19 cellular contexts compared by ENCODE assay signal in the genomic region with DNA sequence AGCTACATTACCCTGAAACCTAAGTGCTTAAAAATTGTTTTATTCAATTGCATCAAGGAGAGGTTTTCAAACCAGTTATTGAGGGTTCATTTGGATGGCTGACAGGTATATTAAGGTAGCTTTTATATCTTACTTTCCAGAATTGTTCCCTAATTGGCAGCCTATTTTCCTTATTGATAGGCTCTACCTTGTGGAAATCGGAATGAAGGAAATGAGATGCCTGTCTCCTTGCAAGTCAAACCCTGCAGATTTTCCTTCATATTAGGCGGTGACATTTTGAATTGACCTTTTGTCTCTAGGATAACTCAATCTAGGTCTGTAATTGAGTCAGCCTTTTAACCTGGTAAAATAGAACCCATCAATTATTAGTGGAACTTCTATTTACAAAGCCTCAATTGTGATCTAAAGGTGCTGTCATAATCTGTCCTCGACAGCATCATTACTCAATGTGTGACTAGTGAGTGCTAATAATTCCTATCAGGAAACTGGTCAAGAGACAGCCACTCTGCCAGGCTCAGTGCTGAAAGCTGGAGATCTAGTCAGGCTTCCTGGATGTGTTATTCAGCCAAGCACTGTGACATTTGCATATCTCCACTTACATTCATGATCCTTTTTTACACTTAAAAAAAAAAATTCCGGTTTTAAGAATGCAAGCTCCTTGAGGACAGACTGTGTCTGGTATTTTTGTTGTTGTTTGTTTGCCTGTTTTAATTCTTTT. TPM values are rescaled to one million over a fixed set of nuclear protein-coding genes. Genes with fewer than 3 reads are reported as not detected.
DNase-seq lines count a peak whose midpoint lies in the region; FAIRE-seq and TF ChIP-seq lines count a peak whose summit lies in the region.
"Had no signal": no experiment of that assay in that cellular context is flagged by ENCODE, and none has a peak within 500 bp of the region (broad histone marks: within the 10 kb centered on the region; RNA-seq: fewer than 3 reads in every experiment).

No MANE protein-coding gene starts in this region.

- H3K27ac ChIP-seq in kidney (ENCODE audit: low read depth in 2 of 2, low read length in 2 of 2), result no peak overlapping the region
- H3K27ac ChIP-seq: 22Rv1, A549, C4-2B, HL-60 had no signal

- peak in 2 of 3 experiments; percentile 24 to 73 for DNase-seq in NCI-H1417 (lab: John Stamatoyannopoulos, UW)
- DNase-seq in NCI-H1417 treated with DMSO at 0.1 percent for 48 hours (lab: John Stamatoyannopoulos, UW), result no peak
- DNase-seq in NCI-H526 (lab: John Stamatoyannopoulos, UW), result peak; percentile 9 to 51
- peak; percentile 5 for DNase-seq in epithelial cell of esophagus (ENCODE audit: low read depth)
- no peak for DNase-seq in HEK293T (ENCODE audit: extremely low spot score)
- no peak for DNase-seq in kidney
- DNase-seq in activated T-helper 2 cell treated with anti-CD3 and anti-CD28 coated beads, Interferon-gamma antibody, Interleukin-2, Interleukin-4, amounts not matched to agents 10 μg/mL and 5 μg/mL and 100 μg/mL, durations not matched to agents 14 hours and 24 hours and 36 hours (ENCODE audit: low spot score), result no peak
- DNase-seq: AML-193; CD4-positive, alpha-beta memory T cell; DMS79 treated with DMSO at 0.1 percent for 48 hours had no signal

- intact Hi-C loops in kidney (cut with DNase I), result no loop called here
- intact Hi-C loops in activated T-helper 2 cell treated with anti-CD3 and anti-CD28 coated beads, Interferon-gamma antibody, Interleukin-2, Interleukin-4, amounts not matched to agents 10 μg/mL and 5 μg/mL and 100 μg/mL, durations not matched to agents 14 hours and 24 hours and 36 hours (cut with micrococcal nuclease), result no loop called here

- no peaks in the 10 kb centered on the region for H3K4me1 Mint-ChIP-seq in activated T-helper 2 cell treated with anti-CD3 and anti-CD28 coated beads, Interferon-gamma antibody, Interleukin-2, Interleukin-4, amounts not matched to agents 10 μg/mL and 5 μg/mL and 100 μg/mL, durations not matched to agents 14 hours and 24 hours and 36 hours (ENCODE audit: low read depth)
- H3K4me1 Mint-ChIP-seq: CD4-positive, alpha-beta memory T cell had no signal

- POLR2A ChIA-PET in HEK293T (lab: Yijun Ruan, JAX), result no interaction called here

- no peaks in the 10 kb centered on the region for H3K4me1 ChIP-seq in kidney (ENCODE audit: control insufficient read depth in 1 of 2, insufficient read depth in 1 of 2, low read depth in 1 of 2, low read length in 2 of 2)
- H3K4me1 ChIP-seq: A549, HAP-1 had no signal

- H3K4me3 Mint-ChIP-seq in activated T-helper 2 cell treated with anti-CD3 and anti-CD28 coated beads, Interferon-gamma antibody, Interleukin-2, Interleukin-4, amounts not matched to agents 10 μg/mL and 5 μg/mL and 100 μg/mL, durations not matched to agents 14 hours and 24 hours and 36 hours (ENCODE audit: low read depth), result no peak overlapping the region
- H3K4me3 Mint-ChIP-seq: CD4-positive, alpha-beta memory T cell had no signal

- no peak overlapping the region for H3K27ac Mint-ChIP-seq in activated T-helper 2 cell treated with anti-CD3 and anti-CD28 coated beads, Interferon-gamma antibody, Interleukin-2, Interleukin-4, amounts not matched to agents 10 μg/mL and 5 μg/mL and 100 μg/mL, durations not matched to agents 14 hours and 24 hours and 36 hours
- H3K27ac Mint-ChIP-seq: CD4-positive, alpha-beta memory T cell had no signal

- no peaks in the 10 kb centered on the region for H3K36me3 ChIP-seq in kidney (ENCODE audit: control insufficient read depth in 1 of 2, insufficient read depth in 2 of 2, low read length in 2 of 2)
- H3K36me3 ChIP-seq: HAP-1 had no signal

- H3K9me3 ChIP-seq in kidney (ENCODE audit: control insufficient read depth in 1 of 2, low read length in 2 of 2), result no peaks in the 10 kb centered on the region
- H3K9me3 ChIP-seq: A549, HAP-1 had no signal

- CTCF ChIA-PET in HEK293T (lab: Yijun Ruan, JAX), result no interaction called here

- H3K9me3 Mint-ChIP-seq in activated T-helper 2 cell treated with anti-CD3 and anti-CD28 coated beads, Interferon-gamma antibody, Interleukin-2, Interleukin-4, amounts not matched to agents 10 μg/mL and 5 μg/mL and 100 μg/mL, durations not matched to agents 14 hours and 24 hours and 36 hours, result no peaks in the 10 kb centered on the region

- H3K27me3 Mint-ChIP-seq in activated T-helper 2 cell treated with anti-CD3 and anti-CD28 coated beads, Interferon-gamma antibody, Interleukin-2, Interleukin-4, amounts not matched to agents 10 μg/mL and 5 μg/mL and 100 μg/mL, durations not matched to agents 14 hours and 24 hours and 36 hours (ENCODE audit: low read depth), result no peaks in the 10 kb centered on the region

- no peaks in the 10 kb centered on the region for H3K36me3 Mint-ChIP-seq in activated T-helper 2 cell treated with anti-CD3 and anti-CD28 coated beads, Interferon-gamma antibody, Interleukin-2, Interleukin-4, amounts not matched to agents 10 μg/mL and 5 μg/mL and 100 μg/mL, durations not matched to agents 14 hours and 24 hours and 36 hours (ENCODE audit: low read depth)
- H3K36me3 Mint-ChIP-seq: CD4-positive, alpha-beta memory T cell had no signal

- no peak overlapping the region for H3K9ac ChIP-seq in kidney (ENCODE audit: low read length in 2 of 2)

- TF ChIP-seq CTCF in epithelial cell of esophagus (IDR thresholded peaks at IDR 0.05; ENCODE audit: insufficient read depth, low read depth, low read length, missing control alignments), result no peak
- no peak for TF ChIP-seq CTCF in kidney (IDR thresholded peaks at IDR 0.05; ENCODE audit: borderline replicate concordance, extremely low read depth, insufficient read depth)

- H3K4me3 ChIP-seq in epithelial cell of esophagus (ENCODE audit: low read length) (no peak overlapping the region), kidney (ENCODE audit: low read length in 2 of 2) (no peak overlapping the region)
- H3K4me3 ChIP-seq: A549, GM12878, HAP-1 had no signal

- FAIRE-seq in kidney (lab: Jason Lieb, UNC), result no peak
- FAIRE-seq: A549, GM12878 had no signal

TF ChIP-seq in HEK293T, 16 proteins besides CTCF, POLR2A, EP300 and RAD21:
- TF ChIP-seq NFRKB (IDR thresholded peaks at IDR 0.05) (no peak), FOXM1 (IDR thresholded peaks at IDR 0.05; ENCODE audit: borderline replicate concordance) (no peak), CTBP1 (IDR thresholded peaks at IDR 0.05; ENCODE audit: borderline replicate concordance) (no peak), TARDBP (IDR thresholded peaks at IDR 0.05) (no peak), ZNF384 (IDR thresholded peaks at IDR 0.05) (no peak), SUZ12 (IDR thresholded peaks at IDR 0.05) (no peak), L3MBTL2 (conservative IDR thresholded peaks at IDR 0.05) (no peak), BHLHE40 (IDR thresholded peaks at IDR 0.05; ENCODE audit: borderline replicate concordance) (no peak), LEF1 (IDR thresholded peaks at IDR 0.05; ENCODE audit: borderline replicate concordance) (no peak), ELF4 (IDR thresholded peaks at IDR 0.05) (no peak), FOXK2 (IDR thresholded peaks at IDR 0.05) (no peak), SP1 (IDR thresholded peaks at IDR 0.05) (no peak), ARNT (IDR thresholded peaks at IDR 0.05) (no peak), HDGF (IDR thresholded peaks at IDR 0.05; ENCODE audit: borderline replicate concordance) (no peak), FOXA1 (IDR thresholded peaks at IDR 0.05) (no peak)
- TF ChIP-seq, protein P1, sequence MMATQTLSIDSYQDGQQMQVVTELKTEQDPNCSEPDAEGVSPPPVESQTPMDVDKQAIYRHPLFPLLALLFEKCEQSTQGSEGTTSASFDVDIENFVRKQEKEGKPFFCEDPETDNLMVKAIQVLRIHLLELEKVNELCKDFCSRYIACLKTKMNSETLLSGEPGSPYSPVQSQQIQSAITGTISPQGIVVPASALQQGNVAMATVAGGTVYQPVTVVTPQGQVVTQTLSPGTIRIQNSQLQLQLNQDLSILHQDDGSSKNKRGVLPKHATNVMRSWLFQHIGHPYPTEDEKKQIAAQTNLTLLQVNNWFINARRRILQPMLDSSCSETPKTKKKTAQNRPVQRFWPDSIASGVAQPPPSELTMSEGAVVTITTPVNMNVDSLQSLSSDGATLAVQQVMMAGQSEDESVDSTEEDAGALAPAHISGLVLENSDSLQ (IDR thresholded peaks at IDR 0.05), result no peak

RNA-seq across cellular contexts. Expression of a gene that starts 20.1 kb away (rescaled TPM):
- total RNA-seq in kidney, result not detected
- not detected for polyA plus RNA-seq in kidney (ENCODE audit: insufficient read depth, low read depth, low replicate concordance)
- total RNA-seq in activated T-helper 2 cell treated with anti-CD3 and anti-CD28 coated beads, Interferon-gamma antibody, Interleukin-2, Interleukin-4, amounts not matched to agents 10 μg/mL and 5 μg/mL and 100 μg/mL, durations not matched to agents 14 hours and 24 hours and 36 hours, result not detected in 2 replicates
- total RNA-seq: CD4-positive, alpha-beta memory T cell; GM12878; H4; HT1080 had no signal
- polyA plus RNA-seq: A549; BJ; CD4-positive, alpha-beta memory T cell; GM12878 had no signal

Comparison
In these comparisons a context has a peak if more than half of its experiments do, and no peak if none do; other contexts are left out.
1. DNase-seq: peak in NCI-H1417 (2 of 3), NCI-H526 (2 of 2) and epithelial cell of esophagus (single experiment); none in NCI-H1417 treated with DMSO at 0.1 percent for 48 hours (single experiment), HEK293T (single experiment), kidney (single experiment) and activated T-helper 2 cell treated with anti-CD3 and anti-CD28 coated beads, Interferon-gamma antibody, Interleukin-2, Interleukin-4, amounts not matched to agents 10 μg/mL and 5 μg/mL and 100 μg/mL, durations not matched to agents 14 hours and 24 hours and 36 hours (single experiment).